In the genomic region with DNA sequence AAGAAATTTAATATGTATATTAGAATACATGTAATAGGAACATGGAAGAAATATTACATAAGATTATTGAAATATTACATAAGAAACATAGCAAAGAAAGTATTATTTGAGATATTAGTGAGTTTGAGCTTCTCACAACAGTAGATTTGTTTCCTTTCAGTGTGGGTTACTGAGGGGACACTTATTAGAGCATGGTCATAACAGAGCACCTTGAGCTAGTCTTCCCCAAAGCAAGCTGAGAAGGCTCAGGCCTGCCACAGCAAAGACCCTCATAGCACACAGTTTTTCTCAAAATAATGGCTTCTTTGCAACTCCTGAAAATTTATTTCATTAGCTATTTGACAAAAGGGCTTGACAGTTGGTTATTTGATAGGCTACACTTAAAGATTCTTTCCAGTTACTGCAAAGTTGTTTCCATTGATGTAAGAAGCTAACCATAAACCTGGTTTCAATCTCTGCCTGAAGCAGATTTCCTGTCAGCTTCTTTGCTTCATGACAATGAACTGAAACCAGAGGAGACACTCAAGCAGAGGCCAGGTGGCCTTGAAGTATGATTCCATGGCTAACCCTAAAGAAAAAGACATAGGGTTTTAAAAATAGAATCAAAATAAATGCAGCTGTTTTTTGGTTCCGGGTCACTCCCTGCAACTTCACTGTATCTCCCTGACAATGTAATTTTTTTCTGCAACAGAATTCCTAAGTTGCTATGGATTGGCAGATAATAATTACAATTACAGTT, we compare ENCODE assay signal across 10 cellular contexts.
DNase-seq lines count a peak whose midpoint lies in the region; ATAC-seq and TF ChIP-seq lines count a peak whose summit lies in the region.
"Had no signal": no experiment of that assay in that cellular context is flagged by ENCODE, and none has a peak within 500 bp of the region (broad histone marks: within the 10 kb centered on the region; RNA-seq: fewer than 3 reads in every experiment).

No MANE protein-coding gene starts in this region.

- DNase-seq in GM06990 (ENCODE audit: extremely low read depth, insufficient read length) (peak; percentile 71), MM.1S (peak; percentile 94), iPS-NIHi7 (ENCODE audit: extremely low spot score) (no peak), left lung (no peak), HK-2 (ENCODE audit: unreplicated experiment) (no peak)
- DNase-seq in activated effector memory CD4-positive, alpha-beta T cell treated with Interleukin-2 at 50 U/mL for 16 hours, result no peak
- DNase-seq: mesendoderm, NCI-H2171 had no signal

- H3K36me3 ChIP-seq in GM06990 (ENCODE audit: control insufficient read depth, insufficient read depth, low read length), result peaks cover 21% of the 10 kb centered on the region
- peaks cover 9% of the 10 kb centered on the region; the same call in 1 of the 2 replicates for H3K36me3 ChIP-seq in MM.1S (replicated peaks; ENCODE audit: insufficient read depth, low read length)
- H3K36me3 ChIP-seq in left lung, result peaks cover 0 to 91% of the 10 kb centered on the region in 2 donors

- H3K4me1 ChIP-seq in MM.1S (ENCODE audit: low read length) (peaks cover 54% of the 10 kb centered on the region), left lung (no peaks in the 10 kb centered on the region)

- H3K27me3 ChIP-seq in GM06990 (replicated peaks; ENCODE audit: control insufficient read depth, insufficient read depth, low read length) (no peaks in the 10 kb centered on the region), MM.1S (replicated peaks; ENCODE audit: insufficient read depth, low read length) (no peaks in the 10 kb centered on the region), left lung (no peaks in the 10 kb centered on the region)

- no peak overlapping the region for H3K4me3 ChIP-seq in GM06990 (replicated peaks; ENCODE audit: low read depth, low read length)
- H3K4me3 ChIP-seq in MM.1S (ENCODE audit: low read length), result no peak overlapping the region
- no peak overlapping the region for H3K4me3 ChIP-seq in left lung

- peak overlapping the region; percentile 58; the same call in 1 of the 2 replicates for H3K4me2 ChIP-seq in MM.1S (ENCODE audit: low read depth, low read length)

- ATAC-seq in GM19023 (IDR thresholded peaks at IDR 0.05; ENCODE audit: unreplicated experiment), result peak; percentile 76
- ATAC-seq in HG02763 (IDR thresholded peaks at IDR 0.05; ENCODE audit: unreplicated experiment), result peak; percentile 88
- ATAC-seq in left lung, result no peak

- peak overlapping the region; percentile 69 for H3K9ac ChIP-seq in MM.1S (ENCODE audit: low read length)

- peaks cover 37% of the 10 kb centered on the region for H3F3A ChIP-seq in MM.1S (ENCODE audit: insufficient read depth, low read length)

- no peak overlapping the region for H2AFZ ChIP-seq in MM.1S (ENCODE audit: low read length)

- H3K9me2 ChIP-seq in MM.1S (replicated peaks; ENCODE audit: insufficient read depth, low read length), result no peaks in the 10 kb centered on the region

- H3K9me3 ChIP-seq in MM.1S (replicated peaks; ENCODE audit: insufficient read depth, low read length), result no peaks in the 10 kb centered on the region
- H3K9me3 ChIP-seq in left lung, result no peaks in the 10 kb centered on the region

- H3K79me2 ChIP-seq in MM.1S (ENCODE audit: low read length), result peaks cover 29% of the 10 kb centered on the region

- H3K27ac ChIP-seq in MM.1S (ENCODE audit: low read length), result peak overlapping the region; percentile 99
- no peak overlapping the region for H3K27ac ChIP-seq in left lung

- intact Hi-C loops in left lung (cut with DNase I), result no loop called here

- TF ChIP-seq CTCF in GM06990 (IDR thresholded peaks at IDR 0.05; ENCODE audit: insufficient read depth, low read length, poor library complexity, severe bottlenecking), result no peak
- no peak for TF ChIP-seq CTCF in MM.1S (IDR thresholded peaks at IDR 0.05; ENCODE audit: low read length)
- TF ChIP-seq CTCF in left lung (IDR thresholded peaks at IDR 0.05), result no peak

- H4K20me1 ChIP-seq in MM.1S (ENCODE audit: insufficient read depth, low read length), result no peaks in the 10 kb centered on the region

Comparison
In these comparisons a context has a peak if more than half of its experiments do, and no peak if none do; other contexts are left out.
1. DNase-seq: peak in GM06990 (single experiment) and MM.1S (single experiment); none in iPS-NIHi7 (single experiment), activated effector memory CD4-positive, alpha-beta T cell treated with Interleukin-2 at 50 U/mL for 16 hours (single experiment), left lung (0 of 2) and HK-2 (single experiment).